ENCODE assay signal across 8 cellular contexts in the genomic region with DNA sequence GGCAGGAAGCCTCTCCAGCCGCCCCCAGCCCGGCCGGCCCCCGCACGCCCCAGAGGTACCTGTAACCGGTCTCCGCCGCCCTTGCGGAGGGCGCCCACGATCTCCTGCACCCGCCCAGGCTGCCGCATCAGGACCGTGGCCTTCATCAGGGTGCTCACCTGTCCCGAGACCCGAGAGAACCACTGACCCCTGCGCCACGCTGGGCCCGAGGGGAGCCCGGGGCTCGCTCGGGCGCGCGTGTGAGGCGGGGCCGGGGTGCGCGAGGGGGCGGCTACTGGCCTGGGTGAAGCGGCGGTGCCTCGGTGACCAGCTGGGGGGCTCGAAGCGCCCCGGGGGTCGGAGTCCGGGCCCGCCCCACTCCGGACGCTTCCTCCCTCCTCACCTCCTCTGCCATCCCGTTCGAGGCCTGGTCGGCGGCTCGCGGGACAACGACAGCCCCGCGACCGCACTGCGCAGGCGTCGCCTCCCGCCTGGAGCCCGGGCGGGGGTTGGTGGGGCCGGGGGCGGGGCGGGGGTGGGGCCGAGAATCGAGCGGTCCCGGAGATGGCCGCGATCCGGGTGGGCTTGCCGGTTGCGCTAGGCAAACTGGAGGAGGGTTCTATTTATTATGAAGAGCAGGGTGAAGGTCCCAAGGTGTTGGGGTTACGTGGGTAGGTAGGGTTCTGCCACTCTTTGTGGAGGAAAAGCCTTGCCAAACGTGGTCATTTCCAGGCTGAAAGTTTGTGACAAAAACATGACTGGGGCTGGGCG. TPM values are rescaled to one million over a fixed set of nuclear protein-coding genes. Genes with fewer than 3 reads are reported as not detected.
DNase-seq lines count a peak whose midpoint lies in the region; ATAC-seq and FAIRE-seq lines count a peak whose summit lies in the region.

Gene NT5C3B, minus strand, starts transcription at position 433 of the 750 bp plus-strand sequence. Its CDS starts 39 bp downstream, at position 394.

- peak within 1 kb of the TSS; percentile 81 for H3K4me3 ChIP-seq in neuron (ENCODE audit: low read length)

- peak; percentile 62 for ATAC-seq in HG02610 (IDR thresholded peaks at IDR 0.05; ENCODE audit: unreplicated experiment)

- peak within 1 kb of the TSS; percentile 70 for H2AFZ ChIP-seq in neuron (ENCODE audit: low read depth, low read length)

- no peaks in the 10 kb centered on the region for H3K27me3 ChIP-seq in neuron (ENCODE audit: insufficient read depth, low read length)

- FAIRE-seq in RCC 7860 (lab: Jason Lieb, UNC) (no peak), frontal cortex (lab: Jason Lieb, UNC) (no peak)

- H3K4me1 ChIP-seq in neuron (ENCODE audit: insufficient read depth, low read length) = peaks cover 8% of the 10 kb centered on the region

- H3K36me3 ChIP-seq in neuron (ENCODE audit: insufficient read depth, low read length) = peaks cover 25% of the 10 kb centered on the region

- H3K9me3 ChIP-seq in neuron (ENCODE audit: low read length) = no peaks in the 10 kb centered on the region

- H3K27ac ChIP-seq in substantia nigra (ENCODE audit: low read depth, low read length, poor library complexity, severe bottlenecking) = peak within 1 kb of the TSS; percentile 71

- peak; percentile 37 for DNase-seq in ELF-1 (ENCODE audit: low read depth, low spot score)
- peak; percentile 34 for DNase-seq in RCC 7860 (ENCODE audit: low spot score)
- DNase-seq in activated effector memory CD4-positive, alpha-beta T cell treated with Interleukin-2 at 50 U/mL for 16 hours = peak; percentile 23
- DNase-seq in frontal cortex (ENCODE audit: low spot score in 2 of 2) = peak; percentile 82 to 86
- peak in 41 of 49 donors; percentile 11 to 76 (median 42) for DNase-seq in substantia nigra (lab: John Stamatoyannopoulos, UW)
- no peak for DNase-seq in MV-4-11 (lab: John Stamatoyannopoulos, UW)

RNA-seq across cellular contexts. Expression of gene NT5C3B, which starts in this region (rescaled TPM):
- total RNA-seq in frontal cortex = 131 TPM
